2 cellular contexts compared by ENCODE assay signal in genomic region chr20:37453288-37453687, GRCh38.
TF ChIP-seq lines count a peak whose summit lies in the region.

No MANE protein-coding gene starts in this region.

TF ChIP-seq in HepG2, 621 proteins besides CTCF, POLR2A, EP300 and RAD21 (continued from another document):
- TF ChIP-seq ARID3A (IDR thresholded peaks at IDR 0.05; ENCODE audit: low read depth, low read length): no peak
- peak; percentile 86 for TF ChIP-seq MIER2 (CRISPR knock-in tag; IDR thresholded peaks at IDR 0.05)
- TF ChIP-seq, protein P1, sequence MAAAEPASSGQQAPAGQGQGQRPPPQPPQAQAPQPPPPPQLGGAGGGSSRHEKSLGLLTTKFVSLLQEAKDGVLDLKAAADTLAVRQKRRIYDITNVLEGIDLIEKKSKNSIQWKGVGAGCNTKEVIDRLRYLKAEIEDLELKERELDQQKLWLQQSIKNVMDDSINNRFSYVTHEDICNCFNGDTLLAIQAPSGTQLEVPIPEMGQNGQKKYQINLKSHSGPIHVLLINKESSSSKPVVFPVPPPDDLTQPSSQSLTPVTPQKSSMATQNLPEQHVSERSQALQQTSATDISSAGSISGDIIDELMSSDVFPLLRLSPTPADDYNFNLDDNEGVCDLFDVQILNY (CRISPR knock-in tag; conservative IDR thresholded peaks at IDR 0.05): no peak
- no peak for TF ChIP-seq RBM39 (IDR thresholded peaks at IDR 0.05; ENCODE audit: low read depth, low read length, poor library complexity, severe bottlenecking)
- no peak for TF ChIP-seq BCL6 (CRISPR knock-in tag; IDR thresholded peaks at IDR 0.05)

TF ChIP-seq in Ishikawa, 13 proteins besides CTCF, POLR2A, EP300 and RAD21 (continued from another document):
- TF ChIP-seq MAX (IDR thresholded peaks at IDR 0.05) (no peak), ZBTB7A (IDR thresholded peaks at IDR 0.05; ENCODE audit: low read depth) (no peak), TAF1 (IDR thresholded peaks at IDR 0.05; ENCODE audit: low read depth) (no peak), USF1 (IDR thresholded peaks at IDR 0.05) (no peak), EGR1 (IDR thresholded peaks at IDR 0.05) (no peak)
